In the genomic region with DNA sequence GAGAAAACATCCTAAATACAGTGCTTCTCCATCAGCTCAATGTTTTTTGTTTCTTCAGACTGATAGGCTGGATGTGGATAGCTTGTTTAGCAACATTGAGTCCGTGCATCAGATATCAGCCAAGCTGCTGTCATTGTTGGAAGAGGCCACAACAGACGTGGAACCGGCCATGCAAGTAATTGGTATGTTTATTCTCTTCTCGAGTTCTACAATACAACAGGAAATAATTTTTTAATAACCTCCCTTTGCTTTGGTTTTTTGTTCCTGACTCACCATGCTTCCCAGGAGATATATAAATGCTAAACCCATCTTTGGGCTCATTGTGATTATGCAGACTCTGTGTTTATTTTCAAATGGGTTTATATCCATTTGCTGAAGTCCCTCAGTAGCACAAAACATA, we compare ENCODE assay signal across 15 cellular contexts.
DNase-seq lines count a peak whose midpoint lies in the region; ATAC-seq and TF ChIP-seq lines count a peak whose summit lies in the region.
"Had no signal": no experiment of that assay in that cellular context is flagged by ENCODE, and none has a peak within 500 bp of the region (broad histone marks: within the 10 kb centered on the region; RNA-seq: fewer than 3 reads in every experiment).

No MANE protein-coding gene starts in this region.

- H3K27me3 Mint-ChIP-seq in Calu3 (ENCODE audit: unreplicated experiment): no peaks in the 10 kb centered on the region

- BruUV-seq in Calu3 (replicated peaks; lab: Mats Ljungman, UMichigan): no TSS peak

- intact Hi-C loops in Calu3 (cut with micrococcal nuclease; ENCODE audit: unreplicated experiment): no loop called here

- DNase-seq in Calu3: peak; percentile 44
- peak; percentile 76 for DNase-seq in NCI-H1436 (lab: John Stamatoyannopoulos, UW)
- peak; percentile 90 for DNase-seq in NCI-H748 treated with DMSO at 0.1 percent for 48 hours (lab: John Stamatoyannopoulos, UW)
- peak; percentile 19 for DNase-seq in kidney tubule cell (ENCODE audit: low spot score)
- DNase-seq in cerebellar nuclear complex (lab: John Stamatoyannopoulos, UW): no peak
- no peak for DNase-seq in inferior parietal cortex (ENCODE audit: extremely low spot score)
- DNase-seq: activated CD4-positive, alpha-beta T cell treated with anti-CD3 and anti-CD28 coated beads, Interleukin-2, amount 50 U/mL, for 4 hours; activated T-cell treated with anti-CD3 and anti-CD28 coated beads, Interleukin-2, amount 50 U/mL, for 72 hours; DMS79 treated with DMSO at 0.1 percent for 48 hours; kidney had no signal

- no peak overlapping the region for H3K4me3 Mint-ChIP-seq in Calu3 (ENCODE audit: low read depth, unreplicated experiment)
- H3K4me3 Mint-ChIP-seq: activated T-cell treated with anti-CD3 and anti-CD28 coated beads, Interleukin-2, amount 50 U/mL, for 72 hours; mesothelial cell of epicardium; stimulated activated effector memory CD8-positive, alpha-beta T cell treated with anti-CD3 and anti-CD28 coated beads, Interleukin-12 subunit alpha, Interleukin-12 subunit beta, amount 100 ng/mL, for 72 hours had no signal

- peaks cover 7% of the 10 kb centered on the region for H3K36me3 Mint-ChIP-seq in Calu3 (ENCODE audit: insufficient read depth, unreplicated experiment)
- H3K36me3 Mint-ChIP-seq: mesothelial cell of epicardium; stimulated activated effector memory CD8-positive, alpha-beta T cell treated with anti-CD3 and anti-CD28 coated beads, Interleukin-12 subunit alpha, Interleukin-12 subunit beta, amount 100 ng/mL, for 72 hours had no signal

- H3K9me3 Mint-ChIP-seq in Calu3 (ENCODE audit: low read depth, unreplicated experiment): no peaks in the 10 kb centered on the region
- H3K9me3 Mint-ChIP-seq: stimulated activated effector memory CD8-positive, alpha-beta T cell treated with anti-CD3 and anti-CD28 coated beads, Interleukin-12 subunit alpha, Interleukin-12 subunit beta, amount 100 ng/mL, for 72 hours had no signal

- CTCF ChIA-PET in Calu3 (lab: Charles Lee): no interaction called here

- no peak for ATAC-seq in HG03159 (IDR thresholded peaks at IDR 0.05; ENCODE audit: unreplicated experiment)
- ATAC-seq in GM21717 (IDR thresholded peaks at IDR 0.05; ENCODE audit: unreplicated experiment): no peak
- ATAC-seq: activated T-cell treated with anti-CD3 and anti-CD28 coated beads, Interleukin-2, amount 50 U/mL, for 72 hours; SK-N-SH treated with all-trans-retinoic acid at 6 μM for 48 hours; stimulated activated effector memory CD8-positive, alpha-beta T cell treated with anti-CD3 and anti-CD28 coated beads, Interleukin-12 subunit alpha, Interleukin-12 subunit beta, amount 100 ng/mL, for 72 hours had no signal

- no peak overlapping the region for H3K27ac Mint-ChIP-seq in Calu3 (ENCODE audit: unreplicated experiment)
- H3K27ac Mint-ChIP-seq: activated T-cell treated with anti-CD3 and anti-CD28 coated beads, Interleukin-2, amount 50 U/mL, for 72 hours; mesothelial cell of epicardium; stimulated activated effector memory CD8-positive, alpha-beta T cell treated with anti-CD3 and anti-CD28 coated beads, Interleukin-12 subunit alpha, Interleukin-12 subunit beta, amount 100 ng/mL, for 72 hours had no signal

- peaks cover 18% of the 10 kb centered on the region for H3K4me1 Mint-ChIP-seq in Calu3 (ENCODE audit: low read depth, unreplicated experiment)
- H3K4me1 Mint-ChIP-seq: stimulated activated effector memory CD8-positive, alpha-beta T cell treated with anti-CD3 and anti-CD28 coated beads, Interleukin-12 subunit alpha, Interleukin-12 subunit beta, amount 100 ng/mL, for 72 hours had no signal

- TF ChIP-seq CTCF in Calu3 (IDR thresholded peaks at IDR 0.05; ENCODE audit: unreplicated experiment): no peak

Comparison
In these comparisons a context has a peak if more than half of its experiments do, and no peak if none do; other contexts are left out.
1. DNase-seq: peak in Calu3 (single experiment), NCI-H1436 (single experiment), NCI-H748 treated with DMSO at 0.1 percent for 48 hours (single experiment) and kidney tubule cell (single experiment); none in cerebellar nuclear complex (0 of 2) and inferior parietal cortex (single experiment).